9 cellular contexts compared by ENCODE assay signal in genomic region chr1:155253797-155254196, GRCh38. TPM values are rescaled to one million over a fixed set of nuclear protein-coding genes. Genes with fewer than 3 reads are reported as not detected.
A peak's percentile ranks its signal among the peaks of the same experiment; 100 is the strongest.
DNase-seq lines count a peak whose midpoint lies in the region.
"Had no signal": no experiment of that assay in that cellular context is flagged by ENCODE, and none has a peak within 500 bp of the region (broad histone marks: within the 10 kb centered on the region; RNA-seq: fewer than 3 reads in every experiment).

No MANE protein-coding gene starts in this region.

- intact Hi-C loops in activated T-helper 2 cell treated with anti-CD3 and anti-CD28 coated beads, Interferon-gamma antibody, Interleukin-2, Interleukin-4, amounts not matched to agents 10 μg/mL and 5 μg/mL and 100 μg/mL, durations not matched to agents 14 hours and 24 hours and 36 hours (cut with micrococcal nuclease), result loop anchor here (2.0 to 5.0 kb wide), 2 partner anchors 23 to 339 kb away; partner anchors contain the start of gene HCN3

- peaks cover 48% of the 10 kb centered on the region for H3K4me1 Mint-ChIP-seq in activated T-cell treated with anti-CD3 and anti-CD28 coated beads, Interleukin-2, amount 50 U/mL, for 24 hours (ENCODE audit: low read depth)
- peaks cover 25% of the 10 kb centered on the region for H3K4me1 Mint-ChIP-seq in activated T-helper 2 cell treated with anti-CD3 and anti-CD28 coated beads, Interferon-gamma antibody, Interleukin-2, Interleukin-4, amounts not matched to agents 10 μg/mL and 5 μg/mL and 100 μg/mL, durations not matched to agents 14 hours and 24 hours and 36 hours (ENCODE audit: low read depth)

- H3K27me3 Mint-ChIP-seq in activated T-cell treated with anti-CD3 and anti-CD28 coated beads, Interleukin-2, amount 50 U/mL, for 24 hours, result no peaks in the 10 kb centered on the region
- H3K27me3 Mint-ChIP-seq in activated T-helper 2 cell treated with anti-CD3 and anti-CD28 coated beads, Interferon-gamma antibody, Interleukin-2, Interleukin-4, amounts not matched to agents 10 μg/mL and 5 μg/mL and 100 μg/mL, durations not matched to agents 14 hours and 24 hours and 36 hours (ENCODE audit: low read depth), result no peaks in the 10 kb centered on the region

- no peaks in the 10 kb centered on the region for H3K4me1 ChIP-seq in iPS-18a (ENCODE audit: control insufficient read depth, low read depth, low read length)

- no peaks in the 10 kb centered on the region for H3K27me3 ChIP-seq in iPS-18a (ENCODE audit: control insufficient read depth, insufficient read depth, low read length)

- peak overlapping the region; percentile 80 for H3K4me3 Mint-ChIP-seq in activated T-cell treated with anti-CD3 and anti-CD28 coated beads, Interleukin-2, amount 50 U/mL, for 24 hours
- H3K4me3 Mint-ChIP-seq in activated T-helper 2 cell treated with anti-CD3 and anti-CD28 coated beads, Interferon-gamma antibody, Interleukin-2, Interleukin-4, amounts not matched to agents 10 μg/mL and 5 μg/mL and 100 μg/mL, durations not matched to agents 14 hours and 24 hours and 36 hours (ENCODE audit: low read depth), result peak overlapping the region; percentile 86

- H3K27ac Mint-ChIP-seq in activated T-cell treated with anti-CD3 and anti-CD28 coated beads, Interleukin-2, amount 50 U/mL, for 24 hours, result peak overlapping the region; percentile 83
- H3K27ac Mint-ChIP-seq in activated T-helper 2 cell treated with anti-CD3 and anti-CD28 coated beads, Interferon-gamma antibody, Interleukin-2, Interleukin-4, amounts not matched to agents 10 μg/mL and 5 μg/mL and 100 μg/mL, durations not matched to agents 14 hours and 24 hours and 36 hours, result no peak overlapping the region

- H3K4me3 ChIP-seq in iPS-18a (ENCODE audit: low read length), result peak overlapping the region; percentile 67

- no peaks in the 10 kb centered on the region for H3K9me3 Mint-ChIP-seq in activated T-cell treated with anti-CD3 and anti-CD28 coated beads, Interleukin-2, amount 50 U/mL, for 24 hours
- no peaks in the 10 kb centered on the region for H3K9me3 Mint-ChIP-seq in activated T-helper 2 cell treated with anti-CD3 and anti-CD28 coated beads, Interferon-gamma antibody, Interleukin-2, Interleukin-4, amounts not matched to agents 10 μg/mL and 5 μg/mL and 100 μg/mL, durations not matched to agents 14 hours and 24 hours and 36 hours

- no peaks in the 10 kb centered on the region for H3K9me3 ChIP-seq in iPS-18a (ENCODE audit: control insufficient read depth, low read depth, low read length)

- no peak for DNase-seq in activated T-cell treated with anti-CD3 and anti-CD28 coated beads, Interleukin-2, amount 50 U/mL, for 24 hours
- no peak for DNase-seq in activated T-cell treated with anti-CD3 and anti-CD28 coated beads, Interleukin-2, amount 50 U/mL, for 1 hour
- no peak for DNase-seq in activated T-helper 2 cell treated with anti-CD3 and anti-CD28 coated beads, Interferon-gamma antibody, Interleukin-2, Interleukin-4, amounts not matched to agents 10 μg/mL and 5 μg/mL and 100 μg/mL, durations not matched to agents 14 hours and 24 hours and 36 hours (ENCODE audit: low spot score)
- DNase-seq in substantia nigra (lab: John Stamatoyannopoulos, UW), result no peak
- no peak for DNase-seq in activated CD8-positive, alpha-beta memory T cell treated with anti-CD3 and anti-CD28 coated beads for 24 hours
- no peak for DNase-seq in NCI-H82 (lab: John Stamatoyannopoulos, UW)
- DNase-seq in stimulated activated CD4-positive, alpha-beta T cell treated with anti-CD3 and anti-CD28 coated beads, Interleukin-4, amount 100 ng/mL, for 24 hours, result no peak
- DNase-seq: activated naive CD4-positive, alpha-beta T cell treated with anti-CD3 and anti-CD28 coated beads, Interleukin-2, amount 50 U/mL, for 16 hours had no signal

- H3K27ac ChIP-seq in iPS-18a (ENCODE audit: low read length) (no peak overlapping the region), substantia nigra (ENCODE audit: low read depth, low read length, poor library complexity, severe bottlenecking) (peak overlapping the region; percentile 93)

- peaks cover 9% of the 10 kb centered on the region for H3K36me3 ChIP-seq in iPS-18a (ENCODE audit: control insufficient read depth, low read depth, low read length)

- peaks cover 44% of the 10 kb centered on the region for H3K36me3 Mint-ChIP-seq in activated T-cell treated with anti-CD3 and anti-CD28 coated beads, Interleukin-2, amount 50 U/mL, for 24 hours (ENCODE audit: low read depth)
- H3K36me3 Mint-ChIP-seq in activated T-helper 2 cell treated with anti-CD3 and anti-CD28 coated beads, Interferon-gamma antibody, Interleukin-2, Interleukin-4, amounts not matched to agents 10 μg/mL and 5 μg/mL and 100 μg/mL, durations not matched to agents 14 hours and 24 hours and 36 hours (ENCODE audit: low read depth), result peaks cover 28% of the 10 kb centered on the region

- H3K9ac ChIP-seq in iPS-18a (ENCODE audit: low read length), result no peak overlapping the region

RNA-seq across cellular contexts. Expression of gene ENTREP3, which starts 1.5 kb away (rescaled TPM):
- total RNA-seq in activated T-helper 2 cell treated with anti-CD3 and anti-CD28 coated beads, Interferon-gamma antibody, Interleukin-2, Interleukin-4, amounts not matched to agents 10 μg/mL and 5 μg/mL and 100 μg/mL, durations not matched to agents 14 hours and 24 hours and 36 hours, result 42.5 and 45.5 TPM in 2 replicates

RNA-seq across cellular contexts. Expression of gene SCAMP3, which starts 8.4 kb away (rescaled TPM):
- 113 and 123 TPM in 2 replicates for total RNA-seq in activated T-helper 2 cell treated with anti-CD3 and anti-CD28 coated beads, Interferon-gamma antibody, Interleukin-2, Interleukin-4, amounts not matched to agents 10 μg/mL and 5 μg/mL and 100 μg/mL, durations not matched to agents 14 hours and 24 hours and 36 hours

RNA-seq across cellular contexts. Expression of gene CLK2, which starts 19.5 kb away (rescaled TPM):
- total RNA-seq in activated T-helper 2 cell treated with anti-CD3 and anti-CD28 coated beads, Interferon-gamma antibody, Interleukin-2, Interleukin-4, amounts not matched to agents 10 μg/mL and 5 μg/mL and 100 μg/mL, durations not matched to agents 14 hours and 24 hours and 36 hours, result 95.7 and 96.8 TPM in 2 replicates

RNA-seq across cellular contexts. Expression of gene HCN3, which starts 23.5 kb away (rescaled TPM):
- total RNA-seq in activated T-helper 2 cell treated with anti-CD3 and anti-CD28 coated beads, Interferon-gamma antibody, Interleukin-2, Interleukin-4, amounts not matched to agents 10 μg/mL and 5 μg/mL and 100 μg/mL, durations not matched to agents 14 hours and 24 hours and 36 hours, result 4.8 and 5.4 TPM in 2 replicates

RNA-seq across cellular contexts. Expression of gene MTX1, which starts 45.3 kb away (rescaled TPM):
- 58.6 and 64.0 TPM in 2 replicates for total RNA-seq in activated T-helper 2 cell treated with anti-CD3 and anti-CD28 coated beads, Interferon-gamma antibody, Interleukin-2, Interleukin-4, amounts not matched to agents 10 μg/mL and 5 μg/mL and 100 μg/mL, durations not matched to agents 14 hours and 24 hours and 36 hours
